Comparison of ENCODE assay signal across 7 cellular contexts in genomic region chrX:48573690-48574269, GRCh38. TPM values are rescaled to one million over a fixed set of nuclear protein-coding genes. Genes with fewer than 3 reads are reported as not detected.
DNase-seq lines count a peak whose midpoint lies in the region; ATAC-seq and TF ChIP-seq lines count a peak whose summit lies in the region.

No MANE protein-coding gene starts in this region.

- H3K27ac ChIP-seq in gastroesophageal sphincter = peak overlapping the region; percentile 94 to 98 (median 97)
- H3K27ac ChIP-seq in parathyroid adenoma = peak overlapping the region; percentile 100

- H3K9me3 ChIP-seq in gastroesophageal sphincter (no peaks in the 10 kb centered on the region), parathyroid adenoma (ENCODE audit: control insufficient read depth, low read length) (no peaks in the 10 kb centered on the region)

- no peak for TF ChIP-seq EP300 in gastroesophageal sphincter (IDR thresholded peaks at IDR 0.05)

- H3K36me3 ChIP-seq in gastroesophageal sphincter (peaks cover 3 to 37% of the 10 kb centered on the region in 2 donors), parathyroid adenoma (ENCODE audit: control insufficient read depth, insufficient read depth, low read length) (no peaks in the 10 kb centered on the region)

- peak overlapping the region; percentile 89 for H2AFZ ChIP-seq in parathyroid adenoma

- H3K79me2 ChIP-seq in parathyroid adenoma = peaks cover 12% of the 10 kb centered on the region

- H3K4me3 ChIP-seq in gastroesophageal sphincter (peak overlapping the region; percentile 59 to 75), parathyroid adenoma (ENCODE audit: low read depth, low read length) (peak overlapping the region; percentile 95)

- DNase-seq in NCI-H2081 treated with DMSO at 0.1 percent for 48 hours (lab: John Stamatoyannopoulos, UW) (peak; percentile 65), SKM-1 (lab: John Stamatoyannopoulos, UW; ENCODE audit: unreplicated experiment) (no peak)
- peak; percentile 49 for DNase-seq in activated T-cell treated with anti-CD3 and anti-CD28 coated beads, Interleukin-2, amount 50 U/mL, for 1 hour

- peak; percentile 8 for ATAC-seq in GM21528 (IDR thresholded peaks at IDR 0.05; ENCODE audit: low FRiP score, unreplicated experiment)
- ATAC-seq in gastroesophageal sphincter = peak; percentile 22
- ATAC-seq in GM19455 (IDR thresholded peaks at IDR 0.05; ENCODE audit: unreplicated experiment) = no peak

- H3K4me2 ChIP-seq in parathyroid adenoma (ENCODE audit: low read length) = peak overlapping the region; percentile 90

- TF ChIP-seq POLR2A in gastroesophageal sphincter (IDR thresholded peaks at IDR 0.05) = no peak

- H3K4me1 ChIP-seq in gastroesophageal sphincter (peaks cover 6 to 16% (median 13%) of the 10 kb centered on the region in 3 donors), parathyroid adenoma (peaks cover 5% of the 10 kb centered on the region)

- H3K9ac ChIP-seq in parathyroid adenoma = peak overlapping the region; percentile 1

- 0 to 52% methylated on average over 8 to 10 of the region's 19 CpGs for WGBS in gastroesophageal sphincter (ENCODE audit: low coverage in 1 of 2), 2 donors

- no peaks in the 10 kb centered on the region for H3K27me3 ChIP-seq in gastroesophageal sphincter
- no peaks in the 10 kb centered on the region for H3K27me3 ChIP-seq in parathyroid adenoma (ENCODE audit: control insufficient read depth, insufficient read depth, low read length)

- TF ChIP-seq CTCF in gastroesophageal sphincter (IDR thresholded peaks at IDR 0.05) (no peak), parathyroid adenoma (IDR thresholded peaks at IDR 0.05) (no peak)

RNA-seq across cellular contexts. Expression of gene RBM3, which starts 0.5 kb away (rescaled TPM):
- 100 to 1,000 TPM in 3 of 4 donors, 10 to 100 TPM in 1; 83.7 to 233 (median 182) TPM for total RNA-seq in gastroesophageal sphincter

RNA-seq across cellular contexts. Expression of gene WDR13, which starts 23.5 kb away (rescaled TPM):
- 100 to 1,000 TPM; 108 to 182 (median 139) TPM for total RNA-seq in gastroesophageal sphincter

RNA-seq across cellular contexts. Expression of gene TBC1D25, which starts 34.3 kb away (rescaled TPM):
- 10 to 100 TPM in 3 of 4 donors, 1 to 10 TPM in 1; 8.4 to 16.9 (median 12.7) TPM for total RNA-seq in gastroesophageal sphincter

RNA-seq across cellular contexts. Expression of gene EBP, which starts 52.2 kb away (rescaled TPM):
- total RNA-seq in gastroesophageal sphincter = 10 to 100 TPM; 12.9 to 17.7 (median 14.5) TPM
